Comparison of ENCODE assay signal across 8 cellular contexts in genomic region chr15:65869954-65870871, GRCh38. TPM values are rescaled to one million over a fixed set of nuclear protein-coding genes. Genes with fewer than 3 reads are reported as not detected.
DNase-seq lines count a peak whose midpoint lies in the region; ATAC-seq and TF ChIP-seq lines count a peak whose summit lies in the region.

No MANE protein-coding gene starts in this region.

- CTCF ChIA-PET in HCT116 (lab: Charles Lee) = interaction anchor here (0.7 to 4.1 kb wide), 7 partner anchors 12 to 629 kb away, joined by 3 to 31 read pairs (median 4); no protein-coding TSS in a partner anchor

- H3K4me2 ChIP-seq in HCT116 (ENCODE audit: low read length) = peak overlapping the region; percentile 73

- TF ChIP-seq CTCF in HCT116 (IDR thresholded peaks at IDR 0.05 in 2 of 3, conservative IDR thresholded peaks at IDR 0.05 in 1 of 3; ENCODE audit: borderline replicate concordance in 1 of 3, insufficient read depth in 1 of 3, low read depth in 2 of 3, low read length in 2 of 3) (no peak), prostate gland (IDR thresholded peaks at IDR 0.05) (no peak)

- H3K4me3 ChIP-seq in HCT116 (replicated peaks in 1 of 2; ENCODE audit: low read depth in 1 of 2, low read length in 2 of 2) = peak overlapping the region; percentile 79 to 94
- peak overlapping the region; percentile 92 for H3K4me3 ChIP-seq in NT2/D1 (ENCODE audit: insufficient read length, low read depth)
- peak overlapping the region; percentile 84 to 95 for H3K4me3 ChIP-seq in prostate gland

- no peaks in the 10 kb centered on the region for H3K9me2 ChIP-seq in HCT116 (ENCODE audit: insufficient read depth)

- H3K27me3 ChIP-seq in HCT116 (ENCODE audit: insufficient read depth, low read length) (no peaks in the 10 kb centered on the region), NT2/D1 (ENCODE audit: insufficient read depth, insufficient read length) (no peaks in the 10 kb centered on the region), prostate gland (replicated peaks; ENCODE audit: insufficient read depth) (no peaks in the 10 kb centered on the region)

- TF ChIP-seq RAD21 in HCT116 (IDR thresholded peaks at IDR 0.05; ENCODE audit: low read depth) = no peak

- H2AFZ ChIP-seq in HCT116 (ENCODE audit: low read depth, low read length, poor library complexity, severe bottlenecking) = no peak overlapping the region

- intact Hi-C loops in HCT116 (cut with micrococcal nuclease) = loop anchor here (1.0 kb wide), 1 partner anchor 78 kb away; the partner anchor contains the start of gene DENND4A
- intact Hi-C loops in left ventricle myocardium superior (cut with micrococcal nuclease) = no loop called here
- intact Hi-C loops in prostate gland (cut with DNase I) = loop anchor here (2.0 to 5.0 kb wide), 2 partner anchors 37 to 78 kb away; partner anchors contain the start of gene DENND4A

- H3K9ac ChIP-seq in HCT116 (ENCODE audit: low read length) (peak overlapping the region; percentile 88), NT2/D1 (ENCODE audit: insufficient read length, low read depth) (peak overlapping the region; percentile 93)

- WGBS in prostate gland = under 1% methylated on average over 43 of the region's 43 CpGs

- peaks cover 11 to 30% of the 10 kb centered on the region in 2 experiments for H3K4me1 ChIP-seq in HCT116 (ENCODE audit: control insufficient read depth in 1 of 2, insufficient read depth in 2 of 2, low read length in 2 of 2)
- no peaks in the 10 kb centered on the region for H3K4me1 ChIP-seq in NT2/D1 (ENCODE audit: insufficient read depth, insufficient read length)
- H3K4me1 ChIP-seq in prostate gland (replicated peaks) = no peaks in the 10 kb centered on the region

- TF ChIP-seq POLR2A in HCT116 (IDR thresholded peaks at IDR 0.05; ENCODE audit: borderline replicate concordance, extremely low read depth, insufficient read depth, insufficient read length) = no peak
- TF ChIP-seq POLR2A in prostate gland (IDR thresholded peaks at IDR 0.05) = peak; percentile 11

- RAD21 ChIA-PET in HCT116 (lab: Charles Lee; ENCODE audit: low non-redundant PET in 1 of 2, low total read pairs in 2 of 2, uncharacterized antibody in 2 of 2, unreplicated experiment in 2 of 2) = interaction anchor here in 1 of 2 experiments (1.2 kb wide), 1 partner anchor 32 kb away, joined by 3 read pairs; no protein-coding TSS in a partner anchor

- BruUV-seq in HCT116 (replicated peaks; lab: Mats Ljungman, UMichigan) = no TSS peak

- ATAC-seq in HCT116 = peak; percentile 14
- peak; percentile 34 for ATAC-seq in left ventricle myocardium superior

- POLR2A ChIA-PET in HCT116 (lab: Charles Lee) = interaction anchor here (0.8 to 1.6 kb wide), 5 partner anchors 33 to 354 kb away, joined by 3 to 5 read pairs (median 4); partner anchors contain the start of gene INTS14

- DNase-seq in COLO668 (lab: John Stamatoyannopoulos, UW; ENCODE audit: unreplicated experiment) (peak; percentile 42), HCT116 (ENCODE audit: low read depth, low spot score) (no peak), NT2/D1 (ENCODE audit: low read depth, low spot score) (peak; percentile 25), amniotic epithelial cell (ENCODE audit: low read depth) (peak; percentile 39), left ventricle myocardium superior (peak; percentile 43), prostate gland (ENCODE audit: low spot score) (peak; percentile 73), GM19238 (ENCODE audit: insufficient read length, low spot score) (no peak), cortex of kidney (lab: John Stamatoyannopoulos, UW) (no peak)

- no peaks in the 10 kb centered on the region; the same call in 1 of the 2 replicates for H4K20me1 ChIP-seq in HCT116 (ENCODE audit: insufficient read depth)

- H3K36me3 ChIP-seq in HCT116 (ENCODE audit: control insufficient read depth in 1 of 2, insufficient read depth in 2 of 2, low read length in 2 of 2) (peaks cover 0 to 2% of the 10 kb centered on the region in 2 experiments; a peak in 1 of 4 replicates), NT2/D1 (ENCODE audit: insufficient read depth, insufficient read length, low read length) (peaks cover 16% of the 10 kb centered on the region), prostate gland (no peaks in the 10 kb centered on the region)

- H3K27ac ChIP-seq in HCT116 (ENCODE audit: low read depth, low read length) (peak overlapping the region; percentile 74), prostate gland (peak overlapping the region; percentile 96 to 98)

- H3K9me3 ChIP-seq in HCT116 (ENCODE audit: control insufficient read depth in 1 of 2, insufficient read depth in 1 of 2, low read depth in 1 of 2, low read length in 2 of 2) = no peaks in the 10 kb centered on the region
- H3K9me3 ChIP-seq in NT2/D1 (ENCODE audit: insufficient read depth, low read length) = no peaks in the 10 kb centered on the region
- no peaks in the 10 kb centered on the region for H3K9me3 ChIP-seq in prostate gland

- H3K79me2 ChIP-seq in HCT116 (ENCODE audit: insufficient read depth, low read length) = peaks cover 59% of the 10 kb centered on the region

TF ChIP-seq in HCT116, 20 proteins besides CTCF, POLR2A, EP300 and RAD21:
- TF ChIP-seq ZFX (IDR thresholded peaks at IDR 0.05) (0 out of 2 replicates have a peak, but pooled peaks have one; percentile 2), EZH2phosphoT487 (IDR thresholded peaks at IDR 0.05; ENCODE audit: borderline replicate concordance) (no peak)
- TF ChIP-seq, protein P1, sequence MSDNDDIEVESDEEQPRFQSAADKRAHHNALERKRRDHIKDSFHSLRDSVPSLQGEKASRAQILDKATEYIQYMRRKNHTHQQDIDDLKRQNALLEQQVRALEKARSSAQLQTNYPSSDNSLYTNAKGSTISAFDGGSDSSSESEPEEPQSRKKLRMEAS (IDR thresholded peaks at IDR 0.05) = 0 out of 2 replicates have a peak, but pooled peaks have one; percentile 9

RNA-seq across cellular contexts. Expression of gene RAB11A, which starts 0.9 kb away (rescaled TPM):
- total RNA-seq in HCT116 (2021; ENCODE audit: unreplicated experiment) = 234 TPM
- polyA plus RNA-seq in HCT116 (2012) = 249 and 263 TPM in 2 replicates
- 137 TPM for total RNA-seq in left ventricle myocardium superior
- 100 to 1,000 TPM; 178 to 223 TPM for total RNA-seq in prostate gland

Comparison
In these comparisons a context has a peak if more than half of its experiments do, and no peak if none do; other contexts are left out.
1. DNase-seq: peak in COLO668 (single experiment), NT2/D1 (single experiment), amniotic epithelial cell (single experiment), left ventricle myocardium superior (single experiment) and prostate gland (single experiment); none in HCT116 (single experiment), GM19238 (single experiment) and cortex of kidney (single experiment).
2. Peak in every context shown above with its lines, with median percentiles within 50 percentile points of each other: H3K4me3 ChIP-seq.